In genomic region chr4:48692023-48692422, GRCh38 we compare ENCODE assay signal across 24 cellular contexts.
"Had no signal": no experiment of that assay in that cellular context is flagged by ENCODE, and none has a peak within 500 bp of the region (broad histone marks: within the 10 kb centered on the region; RNA-seq: fewer than 3 reads in every experiment).

No MANE protein-coding gene starts in this region.

- DNase-seq: activated CD4-positive, alpha-beta T cell treated with anti-CD3 and anti-CD28 coated beads for 48 hours; activated CD4-positive, alpha-beta T cell treated with anti-CD3 and anti-CD28 coated beads, Interleukin-2, amount 50 U/mL, for 4 hours; activated CD4-positive, CD25-positive, alpha-beta regulatory T cell treated with anti-CD3 and anti-CD28 coated beads, Interleukin-2, amount 50 U/mL, for 72 hours; activated CD8-positive, alpha-beta memory T cell treated with anti-CD3 and anti-CD28 coated beads, Interleukin-2, amount 50 U/mL, for 48 hours; activated CD8-positive, alpha-beta T cell treated with anti-CD3 and anti-CD28 coated beads, Interleukin-2, amount 10 ng/mL, durations not matched to agents 7 days and 5 days; activated effector memory CD4-positive, alpha-beta T cell treated with Interleukin-2 at 50 U/mL for 16 hours; activated naive CD4-positive, alpha-beta T cell; activated T-cell treated with anti-CD3 and anti-CD28 coated beads, Interleukin-2, amount 50 U/mL, for 1 hour; aorta; body of pancreas; MM.1S; NCI-H1105; NCI-H1436; NCI-H1694 treated with DMSO at 0.1 percent for 48 hours; NCI-H2029 treated with DMSO at 0.1 percent for 48 hours; NCI-H510A treated with DMSO at 0.1 percent for 48 hours; NCI-H69; NK-92 treated with Interleukin-12 subunit alpha and Interleukin-12 subunit beta, amount 100 ng/mL, for 24 hours; Peyer's patch; SHP77 treated with DMSO at 0.1 percent for 48 hours had no signal

- H3K27me3 ChIP-seq: body of pancreas, Peyer's patch had no signal

- H3K4me3 Mint-ChIP-seq: activated CD8-positive, alpha-beta T cell treated with anti-CD3 and anti-CD28 coated beads, Interleukin-2, amount 10 ng/mL, durations not matched to agents 7 days and 5 days; activated naive CD4-positive, alpha-beta T cell treated with anti-CD3 and anti-CD28 coated beads, Interleukin-2, amount 50 U/mL, for 24 hours; activated T-helper 1 cell treated with anti-CD3 and anti-CD28 coated beads, Interleukin-12 subunit alpha, Interleukin-12 subunit beta, Interleukin-2, Interleukin-4 antibody, amounts not matched to agents 30 ng/mL and 10 ng/mL and 1 ng/mL, durations not matched to agents 14 hours and 24 hours and 36 hours; central memory CD8-positive, alpha-beta T cell; T-helper 1 cell treated with Interleukin-12 subunit alpha and Interleukin-12 subunit beta and Interleukin-4 antibody, amounts not matched to agents 30 μg/mL and 1 μg/mL, for 36 hours had no signal

- H3K9me3 ChIP-seq: body of pancreas, Peyer's patch had no signal

- H3K27me3 Mint-ChIP-seq: activated naive CD4-positive, alpha-beta T cell treated with anti-CD3 and anti-CD28 coated beads, Interleukin-2, amount 50 U/mL, for 24 hours; central memory CD8-positive, alpha-beta T cell had no signal

- H3K36me3 ChIP-seq: Peyer's patch had no signal

- ATAC-seq: activated CD8-positive, alpha-beta T cell treated with anti-CD3 and anti-CD28 coated beads, Interleukin-2, amount 10 ng/mL, durations not matched to agents 7 days and 5 days; body of pancreas had no signal

- H3K27ac ChIP-seq: body of pancreas, Peyer's patch had no signal

- H3K9me3 Mint-ChIP-seq: activated naive CD4-positive, alpha-beta T cell treated with anti-CD3 and anti-CD28 coated beads, Interleukin-2, amount 50 U/mL, for 24 hours; activated T-helper 1 cell treated with anti-CD3 and anti-CD28 coated beads, Interleukin-12 subunit alpha, Interleukin-12 subunit beta, Interleukin-2, Interleukin-4 antibody, amounts not matched to agents 30 ng/mL and 10 ng/mL and 1 ng/mL, durations not matched to agents 14 hours and 24 hours and 36 hours; central memory CD8-positive, alpha-beta T cell; T-helper 1 cell treated with Interleukin-12 subunit alpha and Interleukin-12 subunit beta and Interleukin-4 antibody, amounts not matched to agents 30 μg/mL and 1 μg/mL, for 36 hours had no signal

- H3K4me1 ChIP-seq: Peyer's patch had no signal

- H3K4me3 ChIP-seq: body of pancreas, Peyer's patch had no signal

- H3K27ac Mint-ChIP-seq: activated CD8-positive, alpha-beta T cell treated with anti-CD3 and anti-CD28 coated beads, Interleukin-2, amount 10 ng/mL, durations not matched to agents 7 days and 5 days; activated naive CD4-positive, alpha-beta T cell treated with anti-CD3 and anti-CD28 coated beads, Interleukin-2, amount 50 U/mL, for 24 hours; activated T-helper 1 cell treated with anti-CD3 and anti-CD28 coated beads, Interleukin-12 subunit alpha, Interleukin-12 subunit beta, Interleukin-2, Interleukin-4 antibody, amounts not matched to agents 30 ng/mL and 10 ng/mL and 1 ng/mL, durations not matched to agents 14 hours and 24 hours and 36 hours; T-helper 1 cell treated with Interleukin-12 subunit alpha and Interleukin-12 subunit beta and Interleukin-4 antibody, amounts not matched to agents 30 μg/mL and 1 μg/mL, for 36 hours had no signal
